7 cellular contexts compared by ENCODE assay signal in the genomic region with DNA sequence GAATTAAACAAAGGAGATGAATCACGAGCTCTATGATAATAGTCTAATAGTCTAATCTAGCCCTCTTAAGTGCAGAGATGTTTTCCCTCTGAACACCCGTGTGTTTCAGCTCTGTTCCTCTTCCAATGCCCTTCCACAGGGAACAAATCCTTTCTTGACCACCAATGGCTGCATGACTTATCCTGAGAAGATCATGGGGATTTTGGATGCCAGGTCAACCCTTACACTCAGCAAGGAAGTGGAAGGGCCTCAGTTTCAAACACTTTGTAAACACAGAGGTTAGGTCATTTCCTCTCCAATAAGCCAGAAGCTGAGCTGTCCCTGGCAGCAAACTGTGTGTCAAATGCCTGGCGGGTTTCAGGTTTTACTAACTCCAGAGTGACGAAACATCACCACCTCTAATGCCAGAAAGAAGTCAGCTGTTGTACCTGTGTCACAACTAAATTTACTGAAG.
A peak's percentile ranks its signal among the peaks of the same experiment; 100 is the strongest.
DNase-seq lines count a peak whose midpoint lies in the region; ATAC-seq and TF ChIP-seq lines count a peak whose summit lies in the region.

No MANE protein-coding gene starts in this region.

- peaks cover 28% of the 10 kb centered on the region for H3K36me3 Mint-ChIP-seq in HFFc6 (ENCODE audit: low read depth)

- ATAC-seq in SK-N-SH treated with all-trans-retinoic acid at 6 μM for 48 hours: peak; percentile 83

- TF ChIP-seq CTCF in HFFc6 (IDR thresholded peaks at IDR 0.05) (no peak), fibroblast of pulmonary artery (IDR thresholded peaks at IDR 0.05; ENCODE audit: low read length, missing control alignments) (no peak), retinal pigment epithelial cell (conservative IDR thresholded peaks at IDR 0.05; ENCODE audit: low read depth, low read length) (no peak)

- H3K9me3 Mint-ChIP-seq in HFFc6: no peaks in the 10 kb centered on the region

- DNase-seq in HFFc6: peak; percentile 92
- DNase-seq in fibroblast of pulmonary artery (ENCODE audit: low read depth): peak; percentile 97
- DNase-seq in retinal pigment epithelial cell (ENCODE audit: low read depth): peak; percentile 84
- no peak for DNase-seq in NCI-H510A (lab: John Stamatoyannopoulos, UW)
- no peak for DNase-seq in germinal center (ENCODE audit: low spot score)
- DNase-seq in activated gamma-delta T cell treated with Interleukin-2 at 50 U/mL for 16 hours: no peak

- H3K27ac Mint-ChIP-seq in HFFc6: peak overlapping the region; percentile 87

- H3K27me3 Mint-ChIP-seq in HFFc6 (ENCODE audit: insufficient read depth): peaks cover 3% of the 10 kb centered on the region; the same call in 1 of the 2 replicates

- H3K4me3 ChIP-seq in fibroblast of pulmonary artery (replicated peaks; ENCODE audit: low read depth, low read length): no peak overlapping the region
- H3K4me3 ChIP-seq in retinal pigment epithelial cell (ENCODE audit: low read length): no peak overlapping the region

- peak overlapping the region; percentile 38 for H3K4me3 Mint-ChIP-seq in HFFc6

- peaks cover 84% of the 10 kb centered on the region for H3K4me1 Mint-ChIP-seq in HFFc6 (ENCODE audit: low read depth)

TF ChIP-seq in SK-N-SH treated with all-trans-retinoic acid at 6 μM for 48 hours, 23 proteins besides CTCF, POLR2A, EP300 and RAD21:
- TF ChIP-seq SNAI2 (CRISPR knock-in tag; IDR thresholded peaks at IDR 0.05) (no peak), CSDC2 (CRISPR knock-in tag; IDR thresholded peaks at IDR 0.05) (no peak), OSR1 (CRISPR knock-in tag; IDR thresholded peaks at IDR 0.05) (no peak)

Comparison
In these comparisons a context has a peak if more than half of its experiments do, and no peak if none do; other contexts are left out.
1. DNase-seq: peak in HFFc6 (single experiment), fibroblast of pulmonary artery (single experiment) and retinal pigment epithelial cell (single experiment); none in NCI-H510A (single experiment), germinal center (single experiment) and activated gamma-delta T cell treated with Interleukin-2 at 50 U/mL for 16 hours (single experiment).